Comparison of ENCODE assay signal across 25 cellular contexts in genomic region chr2:222706616-222707015, GRCh38. TPM values are rescaled to one million over a fixed set of nuclear protein-coding genes. Genes with fewer than 3 reads are reported as not detected.
"Had no signal": no experiment of that assay in that cellular context is flagged by ENCODE, and none has a peak within 500 bp of the region (broad histone marks: within the 10 kb centered on the region; RNA-seq: fewer than 3 reads in every experiment).

No MANE protein-coding gene starts in this region.

- ATAC-seq: activated naive CD8-positive, alpha-beta T cell treated with anti-CD3 and anti-CD28 coated beads, Interleukin-2, amount 50 U/mL, for 24 hours; gastrocnemius medialis; heart right ventricle; psoas muscle had no signal

- H3K4me3 Mint-ChIP-seq: activated CD4-positive, alpha-beta memory T cell treated with anti-CD3 and anti-CD28 coated beads, Interleukin-2, amount 10 ng/mL, durations not matched to agents 7 days and 5 days; activated naive CD8-positive, alpha-beta T cell treated with anti-CD3 and anti-CD28 coated beads, Interleukin-2, amount 50 U/mL, for 24 hours; nephron; stimulated activated naive CD8-positive, alpha-beta T cell treated with anti-CD3 and anti-CD28 coated beads, Interleukin-15, amount 100 ng/mL, for 72 hours had no signal

- H3K4me3 ChIP-seq: ascending aorta, gastrocnemius medialis, heart right ventricle, left ventricle myocardium inferior, psoas muscle, sigmoid colon, testis had no signal

- H3K9me3 Mint-ChIP-seq: activated CD4-positive, alpha-beta memory T cell treated with anti-CD3 and anti-CD28 coated beads, Interleukin-2, amount 10 ng/mL, durations not matched to agents 7 days and 5 days; activated naive CD8-positive, alpha-beta T cell treated with anti-CD3 and anti-CD28 coated beads, Interleukin-2, amount 50 U/mL, for 24 hours; nephron; stimulated activated naive CD8-positive, alpha-beta T cell treated with anti-CD3 and anti-CD28 coated beads, Interleukin-15, amount 100 ng/mL, for 72 hours had no signal

- H3K27ac ChIP-seq: gastrocnemius medialis, heart right ventricle, left ventricle myocardium inferior, sigmoid colon, testis had no signal

- H3K9me3 ChIP-seq: ascending aorta, gastrocnemius medialis, heart right ventricle, left ventricle myocardium inferior, psoas muscle, sigmoid colon, testis had no signal

- H3K36me3 ChIP-seq: ascending aorta, gastrocnemius medialis, heart right ventricle, left ventricle myocardium inferior, sigmoid colon had no signal

- H3K4me1 ChIP-seq: testis had no signal

- H3K27ac Mint-ChIP-seq: activated CD4-positive, alpha-beta memory T cell treated with anti-CD3 and anti-CD28 coated beads, Interleukin-2, amount 10 ng/mL, durations not matched to agents 7 days and 5 days; activated naive CD8-positive, alpha-beta T cell treated with anti-CD3 and anti-CD28 coated beads, Interleukin-2, amount 50 U/mL, for 24 hours; nephron had no signal

- H3K27me3 ChIP-seq: ascending aorta, gastrocnemius medialis, heart right ventricle, sigmoid colon, testis had no signal

- DNase-seq: activated CD4-positive, alpha-beta memory T cell treated with anti-CD3 and anti-CD28 coated beads, Interleukin-2, amount 10 ng/mL, durations not matched to agents 7 days and 5 days; activated CD4-positive, alpha-beta T cell treated with anti-CD3 and anti-CD28 coated beads for 1 hour; activated CD8-positive, alpha-beta memory T cell treated with anti-CD3 and anti-CD28 coated beads, Interleukin-2, amount 50 U/mL, for 48 hours; activated naive CD4-positive, alpha-beta T cell treated with Interleukin-2 at 50 U/mL for 16 hours; activated naive CD8-positive, alpha-beta T cell treated with anti-CD3 and anti-CD28 coated beads, Interleukin-2, amount 50 U/mL, for 24 hours; central memory CD4-positive, alpha-beta T cell; cortex of kidney; effector memory CD4-positive, alpha-beta T cell; gastrocnemius medialis; heart right ventricle; islet precursor cell; left ventricle myocardium inferior; mesendoderm; occipital lobe; psoas muscle; sigmoid colon; stimulated activated CD4-positive, alpha-beta T cell treated with anti-CD3 and anti-CD28 coated beads, Interleukin-4, amount 100 ng/mL, for 1 hour; stimulated activated CD8-positive, alpha-beta memory T cell treated with anti-CD3 and anti-CD28 coated beads, Interleukin-4, amount 100 ng/mL, for 48 hours; stimulated activated naive CD8-positive, alpha-beta T cell treated with anti-CD3 and anti-CD28 coated beads, Interleukin-15, amount 100 ng/mL, for 72 hours; T-helper 9 cell; testis had no signal

RNA-seq across cellular contexts. Expression of gene MOGAT1, which starts 35.2 kb away (rescaled TPM):
- total RNA-seq: activated CD4-positive, alpha-beta memory T cell treated with anti-CD3 and anti-CD28 coated beads, Interleukin-2, amount 10 ng/mL, durations not matched to agents 7 days and 5 days; ascending aorta; fibroblast of lung; gastrocnemius medialis; occipital lobe; psoas muscle; sigmoid colon; testis; ureter had no signal
- polyA plus RNA-seq: fibroblast of lung, psoas muscle, sigmoid colon had no signal
